Comparison of ENCODE assay signal across 10 cellular contexts in genomic region chr9:136942881-136943230, GRCh38. TPM values are rescaled to one million over a fixed set of nuclear protein-coding genes. Genes with fewer than 3 reads are reported as not detected.
DNase-seq lines count a peak whose midpoint lies in the region; ATAC-seq, FAIRE-seq and TF ChIP-seq lines count a peak whose summit lies in the region.
"Had no signal": no experiment of that assay in that cellular context is flagged by ENCODE, and none has a peak within 500 bp of the region (broad histone marks: within the 10 kb centered on the region; RNA-seq: fewer than 3 reads in every experiment).

No MANE protein-coding gene starts in this region.

- CTCF ChIA-PET in activated naive CD4-positive, alpha-beta T cell treated with anti-CD3 and anti-CD28 coated beads, Interleukin-2, amount 10 ng/mL, durations not matched to agents 7 days and 5 days (lab: Charles Lee) = no interaction called here

- H3K27me3 Mint-ChIP-seq in activated naive CD4-positive, alpha-beta T cell treated with anti-CD3 and anti-CD28 coated beads, Interleukin-2, amount 10 ng/mL, durations not matched to agents 7 days and 5 days = no peaks in the 10 kb centered on the region

- peaks cover 36% of the 10 kb centered on the region for H3K36me3 ChIP-seq in adipocyte (ENCODE audit: control insufficient read depth, insufficient read depth, low read length, severe bottlenecking)
- peaks cover 6 to 24% (median 22%) of the 10 kb centered on the region in 4 donors for H3K36me3 ChIP-seq in right lobe of liver
- peaks cover 38% of the 10 kb centered on the region for H3K36me3 ChIP-seq in upper lobe of right lung
- peaks cover 21 to 23% of the 10 kb centered on the region in 2 donors for H3K36me3 ChIP-seq in small intestine (ENCODE audit: control insufficient read depth in 2 of 2, insufficient read depth in 2 of 2, low read length in 2 of 2)

- H3K9ac ChIP-seq in adipocyte (ENCODE audit: low read length) = peak overlapping the region; percentile 97

- TF ChIP-seq POLR2A in right lobe of liver (IDR thresholded peaks at IDR 0.05) = no peak

- peaks cover 22% of the 10 kb centered on the region for H3K36me3 Mint-ChIP-seq in activated naive CD4-positive, alpha-beta T cell treated with anti-CD3 and anti-CD28 coated beads, Interleukin-2, amount 10 ng/mL, durations not matched to agents 7 days and 5 days

- no peak for DNase-seq in activated naive CD4-positive, alpha-beta T cell treated with anti-CD3 and anti-CD28 coated beads, Interleukin-2, amount 10 ng/mL, durations not matched to agents 7 days and 5 days
- no peak for DNase-seq in activated naive CD4-positive, alpha-beta T cell treated with anti-CD3 and anti-CD28 coated beads, Interleukin-2, amount 50 U/mL, for 16 hours
- DNase-seq in adipocyte (ENCODE audit: low read depth) (no peak), right lobe of liver (peak in 1 of 3 donors; percentile 62), upper lobe of right lung (no peak), small intestine (no peak)

- no peak for FAIRE-seq in small intestine (lab: Jason Lieb, UNC)
- FAIRE-seq: D721Med had no signal

- TF ChIP-seq CTCF in right lobe of liver (IDR thresholded peaks at IDR 0.05) (no peak), upper lobe of right lung (IDR thresholded peaks at IDR 0.05) (no peak)

- no peak overlapping the region for H3K27ac Mint-ChIP-seq in activated naive CD4-positive, alpha-beta T cell treated with anti-CD3 and anti-CD28 coated beads, Interleukin-2, amount 10 ng/mL, durations not matched to agents 7 days and 5 days

- peak overlapping the region; percentile 82 for H3K4me3 Mint-ChIP-seq in activated naive CD4-positive, alpha-beta T cell treated with anti-CD3 and anti-CD28 coated beads, Interleukin-2, amount 10 ng/mL, durations not matched to agents 7 days and 5 days

- H3K9me3 Mint-ChIP-seq in activated naive CD4-positive, alpha-beta T cell treated with anti-CD3 and anti-CD28 coated beads, Interleukin-2, amount 10 ng/mL, durations not matched to agents 7 days and 5 days = no peaks in the 10 kb centered on the region

- H3K4me1 ChIP-seq in adipocyte (ENCODE audit: control insufficient read depth, insufficient read depth, low read length) (peaks cover 15% of the 10 kb centered on the region), right lobe of liver (peaks cover 0 to 48% (median 22%) of the 10 kb centered on the region in 4 donors), upper lobe of right lung (peaks cover 15% of the 10 kb centered on the region), small intestine (ENCODE audit: control insufficient read depth in 2 of 2, insufficient read depth in 1 of 2, low read depth in 1 of 2, low read length in 1 of 2) (peaks cover 0 to 2% of the 10 kb centered on the region in 2 donors)

- peaks cover 17% of the 10 kb centered on the region for H3K4me1 Mint-ChIP-seq in activated naive CD4-positive, alpha-beta T cell treated with anti-CD3 and anti-CD28 coated beads, Interleukin-2, amount 10 ng/mL, durations not matched to agents 7 days and 5 days

- no peaks in the 10 kb centered on the region for H3K27me3 ChIP-seq in adipocyte (replicated peaks; ENCODE audit: control insufficient read depth, insufficient read depth, low read length)
- no peaks in the 10 kb centered on the region for H3K27me3 ChIP-seq in right lobe of liver
- H3K27me3 ChIP-seq in upper lobe of right lung = no peaks in the 10 kb centered on the region
- H3K27me3 ChIP-seq in small intestine (ENCODE audit: control insufficient read depth in 2 of 2, insufficient read depth in 2 of 2, low read length in 2 of 2) = no peaks in the 10 kb centered on the region

- H3K9me3 ChIP-seq in adipocyte (ENCODE audit: control insufficient read depth, low read length) (no peaks in the 10 kb centered on the region), right lobe of liver (no peaks in the 10 kb centered on the region), upper lobe of right lung (no peaks in the 10 kb centered on the region), small intestine (ENCODE audit: control insufficient read depth, low read depth) (no peaks in the 10 kb centered on the region)

- intact Hi-C loops in right lobe of liver (cut with DNase I) = loop anchor here in 1 of 2 donors (10.0 kb wide), 2 partner anchors 58 to 92 kb away; partner anchors contain the start of genes FUT7 and TRAF2
- intact Hi-C loops in upper lobe of right lung (cut with DNase I) = loop anchor here (10.0 kb wide), 1 partner anchor 92 kb away; the partner anchor contains the start of gene FUT7

- H3K27ac ChIP-seq in right lobe of liver (peak overlapping the region; percentile 88 to 98 (median 93)), upper lobe of right lung (no peak overlapping the region), small intestine (ENCODE audit: low read depth in 1 of 2, low read length in 1 of 2) (no peak overlapping the region)

- WGBS in right lobe of liver (ENCODE audit: insufficient coverage, low coverage, low lambda C conversion rate, missing lambda C conversion rate) = 70% methylated on average over 2 of the region's 16 CpGs
- WGBS in small intestine, 3 donors = 93 to 97% (median 94%) methylated on average over 16 of the region's 16 CpGs

- ATAC-seq in right lobe of liver (no peak), upper lobe of right lung (no peak), GM19455 (IDR thresholded peaks at IDR 0.05; ENCODE audit: unreplicated experiment) (no peak), HG02759 (IDR thresholded peaks at IDR 0.05; ENCODE audit: unreplicated experiment) (no peak)

- H3K4me3 ChIP-seq in adipocyte (ENCODE audit: low read length) (peak overlapping the region; percentile 92), right lobe of liver (peak overlapping the region; percentile 72 to 94 (median 75)), upper lobe of right lung (peak overlapping the region; percentile 95), small intestine (ENCODE audit: low read depth in 1 of 2, low read length in 2 of 2) (peak overlapping the region in 1 of 2 donors; percentile 89)

RNA-seq across cellular contexts. Expression of gene FBXW5, which starts 1.7 kb away (rescaled TPM):
- total RNA-seq in right lobe of liver (100 to 1,000 TPM in 3 of 6 experiments, 10 to 100 TPM in 3; 84.0 to 290 (median 97.4) TPM), upper lobe of right lung (91.2 TPM)
- polyA plus RNA-seq in small intestine = 100 to 1,000 TPM; 125 to 262 (median 238) TPM

RNA-seq across cellular contexts. Expression of gene C8G, which starts 2.2 kb away (rescaled TPM):
- total RNA-seq in right lobe of liver (100 to 1,000 TPM; 248 to 755 (median 453) TPM), upper lobe of right lung (1.1 TPM)
- polyA plus RNA-seq in small intestine = 100 to 1,000 TPM in 1 of 3 donors, 10 to 100 TPM in 2; 13.6 to 106 (median 81.4) TPM
- total RNA-seq: mononuclear cell had no signal

RNA-seq across cellular contexts. Expression of gene LCN12, which starts 9.2 kb away (rescaled TPM):
- 10 to 100 TPM in 5 of 6 experiments, 1 to 10 TPM in 1; 2.7 to 36.4 (median 20.3) TPM for total RNA-seq in right lobe of liver
- total RNA-seq in upper lobe of right lung = 2.6 TPM
- 1 to 10 TPM in 2 of 3 donors, not detected in 1; 2.2 to 3.4 TPM for polyA plus RNA-seq in small intestine
- total RNA-seq: mononuclear cell had no signal

RNA-seq across cellular contexts. Expression of gene PTGDS, which starts 34.4 kb away (rescaled TPM):
- total RNA-seq in right lobe of liver = 10 to 100 TPM in 2 of 6 experiments, 1 to 10 TPM in 4; 4.3 to 21.9 (median 6.0) TPM
- total RNA-seq in upper lobe of right lung = 477 TPM
- 10 to 100 TPM in 2 of 3 donors, 1 to 10 TPM in 1; 2.0 to 38.0 (median 36.7) TPM for polyA plus RNA-seq in small intestine

RNA-seq across cellular contexts. Expression of gene LCNL1, which starts 39.9 kb away (rescaled TPM):
- not detected for total RNA-seq in right lobe of liver
- total RNA-seq in upper lobe of right lung = 5.1 TPM
- under 1 TPM in 1 of 3 donors, not detected in 2; 0.16 TPM for polyA plus RNA-seq in small intestine

Comparison
In these comparisons a context has a peak if more than half of its experiments do, and no peak if none do; other contexts are left out.
1. H3K27ac ChIP-seq: peak in right lobe of liver (3 of 3); none in upper lobe of right lung (single experiment) and small intestine (0 of 2).
2. RNA of gene C8G, which starts 2.2 kb away (total RNA-seq): 248 to 755 TPM in right lobe of liver; 1.1 TPM in upper lobe of right lung (single experiment); every median in the first group is over 100 times any median in the second.